Comparison of ENCODE assay signal across 17 cellular contexts in genomic region chr3:148036331-148036881, GRCh38.
A peak's percentile ranks its signal among the peaks of the same experiment; 100 is the strongest.
DNase-seq lines count a peak whose midpoint lies in the region; ATAC-seq and TF ChIP-seq lines count a peak whose summit lies in the region.
"Had no signal": no experiment of that assay in that cellular context is flagged by ENCODE, and none has a peak within 500 bp of the region (broad histone marks: within the 10 kb centered on the region; RNA-seq: fewer than 3 reads in every experiment).

No MANE protein-coding gene starts in this region.

- H3F3A ChIP-seq in SK-N-SH (replicated peaks; ENCODE audit: insufficient read depth) = peaks cover 7% of the 10 kb centered on the region

- TF ChIP-seq POLR2A in IMR-90 (IDR thresholded peaks at IDR 0.05; ENCODE audit: low read depth, low read length) = no peak

- H3K56ac ChIP-seq in IMR-90 (ENCODE audit: extremely low read depth, insufficient read depth, low read length) = no peak overlapping the region

- H4K91ac ChIP-seq in IMR-90 (ENCODE audit: insufficient read depth, low read depth, low read length) = no peak overlapping the region

- DNase-seq in IMR-90 (peak; percentile 36), SK-N-SH (no peak), fibroblast of peridontal ligament (ENCODE audit: extremely low read depth) (peak; percentile 29), renal cortical epithelial cell (ENCODE audit: low read depth) (peak; percentile 70), GM03348 (ENCODE audit: low spot score) (no peak), AG20443 (ENCODE audit: low spot score) (no peak), ascending aorta (ENCODE audit: low spot score in 2 of 2) (no peak)
- DNase-seq: activated CD4-positive, alpha-beta T cell treated with anti-CD3 and anti-CD28 coated beads, Interleukin-2, amount 50 U/mL, for 1 hour; activated naive CD8-positive, alpha-beta T cell treated with anti-CD3 and anti-CD28 coated beads, Interleukin-2, amount 10 ng/mL, durations not matched to agents 7 days and 5 days; naive B cell; NCI-H146; NCI-H446 treated with DMSO at 0.1 percent for 48 hours; stimulated activated naive CD8-positive, alpha-beta T cell treated with anti-CD3 and anti-CD28 coated beads, Interleukin-15, amount 100 ng/mL, for 72 hours had no signal

- H3K36me3 ChIP-seq in IMR-90 (ENCODE audit: control insufficient read depth, insufficient read depth, low read length) = no peaks in the 10 kb centered on the region
- H3K36me3 ChIP-seq in SK-N-SH (replicated peaks in 1 of 2; ENCODE audit: control insufficient read depth in 1 of 2, insufficient read depth in 2 of 2, low read length in 1 of 2) = no peaks in the 10 kb centered on the region
- H3K36me3 ChIP-seq in ascending aorta = no peaks in the 10 kb centered on the region
- H3K36me3 ChIP-seq: gastroesophageal sphincter had no signal

- no peak overlapping the region for H2BK15ac ChIP-seq in IMR-90 (ENCODE audit: low read depth, low read length)

- no peak overlapping the region for H2BK20ac ChIP-seq in IMR-90 (ENCODE audit: low read depth, low read length)

- H3K23ac ChIP-seq in IMR-90 (ENCODE audit: low read depth, low read length) = no peak overlapping the region

- no peak overlapping the region for H3K14ac ChIP-seq in IMR-90 (replicated peaks; ENCODE audit: low read depth, low read length)

- no peak overlapping the region for H4K5ac ChIP-seq in IMR-90 (ENCODE audit: low read depth, low read length)

- in situ Hi-C loops in IMR-90 (cut with MboI; ENCODE audit: low sequenced_read_pairs) = no loop called here

- H3K27me3 Mint-ChIP-seq in activated T-helper 17 cell treated with anti-CD3 and anti-CD28 coated beads, Interleukin-2, amount 50 U/mL, for 72 hours = no peaks in the 10 kb centered on the region
- H3K27me3 Mint-ChIP-seq: activated naive CD8-positive, alpha-beta T cell treated with anti-CD3 and anti-CD28 coated beads, Interleukin-2, amount 10 ng/mL, durations not matched to agents 7 days and 5 days; naive B cell; stimulated activated naive CD8-positive, alpha-beta T cell treated with anti-CD3 and anti-CD28 coated beads, Interleukin-15, amount 100 ng/mL, for 72 hours had no signal

- no peaks in the 10 kb centered on the region for H3K79me1 ChIP-seq in IMR-90 (ENCODE audit: low read depth in 1 of 2, low read length in 2 of 2)

- no peak for TF ChIP-seq EP300 in SK-N-SH (IDR thresholded peaks at IDR 0.05; ENCODE audit: borderline replicate concordance in 1 of 2, low read depth in 1 of 2, low read length in 1 of 2)

- no peaks in the 10 kb centered on the region for H3K9me2 ChIP-seq in SK-N-SH

- no peaks in the 10 kb centered on the region for H3K9me1 ChIP-seq in IMR-90 (ENCODE audit: insufficient read depth, low read length)

- H3K9ac ChIP-seq in IMR-90 (ENCODE audit: low read depth, low read length) (no peak overlapping the region), SK-N-SH (no peak overlapping the region)
- H3K9ac ChIP-seq: KMS-11 had no signal

- no peak overlapping the region for H3K27ac Mint-ChIP-seq in activated T-helper 17 cell treated with anti-CD3 and anti-CD28 coated beads, Interleukin-2, amount 50 U/mL, for 72 hours
- H3K27ac Mint-ChIP-seq: activated naive CD8-positive, alpha-beta T cell treated with anti-CD3 and anti-CD28 coated beads, Interleukin-2, amount 10 ng/mL, durations not matched to agents 7 days and 5 days; naive B cell; stimulated activated naive CD8-positive, alpha-beta T cell treated with anti-CD3 and anti-CD28 coated beads, Interleukin-15, amount 100 ng/mL, for 72 hours had no signal

- H3K9me3 ChIP-seq in IMR-90 (ENCODE audit: control insufficient read depth, insufficient read depth, low read length) (no peaks in the 10 kb centered on the region), SK-N-SH (no peaks in the 10 kb centered on the region), ascending aorta (no peaks in the 10 kb centered on the region)
- H3K9me3 ChIP-seq: gastroesophageal sphincter had no signal

- no peak overlapping the region for H3K27ac ChIP-seq in IMR-90 (ENCODE audit: insufficient read depth, low read length)
- peak overlapping the region in 1 of 2 experiments; percentile 61; a peak in 2 of 4 replicates for H3K27ac ChIP-seq in SK-N-SH (ENCODE audit: low read depth in 2 of 2, low read length in 1 of 2)
- H3K27ac ChIP-seq in ascending aorta = no peak overlapping the region
- H3K27ac ChIP-seq: gastroesophageal sphincter, HL-60, KMS-11 had no signal

- H3K4me3 ChIP-seq in IMR-90 (ENCODE audit: insufficient read depth, low read depth, low read length) (no peak overlapping the region), SK-N-SH (ENCODE audit: low read depth in 2 of 2, low read length in 1 of 2) (no peak overlapping the region), ascending aorta (no peak overlapping the region)
- H3K4me3 ChIP-seq: gastroesophageal sphincter had no signal

- intact Hi-C loops in IMR-90 (cut with micrococcal nuclease) = no loop called here
- intact Hi-C loops in ascending aorta (cut with DNase I) = no loop called here

- H3K4me2 ChIP-seq in IMR-90 (ENCODE audit: low read depth, low read length) = no peak overlapping the region
- no peak overlapping the region for H3K4me2 ChIP-seq in SK-N-SH
- H3K4me2 ChIP-seq: KMS-11 had no signal

- no peak for TF ChIP-seq CTCF in IMR-90 (conservative IDR thresholded peaks at IDR 0.05; ENCODE audit: low read depth, low read length)
- no peak for TF ChIP-seq CTCF in SK-N-SH (IDR thresholded peaks at IDR 0.05)
- no peak for TF ChIP-seq CTCF in ascending aorta (IDR thresholded peaks at IDR 0.05)

- ATAC-seq in IMR-90 (ENCODE audit: low read depth) = no peak
- no peak for ATAC-seq in activated T-helper 17 cell treated with anti-CD3 and anti-CD28 coated beads, Interleukin-2, amount 50 U/mL, for 72 hours (replicated peaks)
- ATAC-seq: gastroesophageal sphincter; stimulated activated naive CD8-positive, alpha-beta T cell treated with anti-CD3 and anti-CD28 coated beads, Interleukin-15, amount 100 ng/mL, for 72 hours had no signal

- peaks cover 3% of the 10 kb centered on the region for H3K9me3 Mint-ChIP-seq in activated T-helper 17 cell treated with anti-CD3 and anti-CD28 coated beads, Interleukin-2, amount 50 U/mL, for 72 hours
- H3K9me3 Mint-ChIP-seq: activated naive CD8-positive, alpha-beta T cell treated with anti-CD3 and anti-CD28 coated beads, Interleukin-2, amount 10 ng/mL, durations not matched to agents 7 days and 5 days had no signal

- no peak overlapping the region for H2BK120ac ChIP-seq in IMR-90 (ENCODE audit: low read depth, low read length)

- no peak overlapping the region for H3K4me3 Mint-ChIP-seq in activated T-helper 17 cell treated with anti-CD3 and anti-CD28 coated beads, Interleukin-2, amount 50 U/mL, for 72 hours
- H3K4me3 Mint-ChIP-seq: activated naive CD8-positive, alpha-beta T cell treated with anti-CD3 and anti-CD28 coated beads, Interleukin-2, amount 10 ng/mL, durations not matched to agents 7 days and 5 days; naive B cell; stimulated activated naive CD8-positive, alpha-beta T cell treated with anti-CD3 and anti-CD28 coated beads, Interleukin-15, amount 100 ng/mL, for 72 hours had no signal

- CTCF ChIA-PET in IMR-90 (lab: Yijun Ruan, JAX) = no interaction called here
- CTCF ChIA-PET in SK-N-SH (lab: Yijun Ruan, JAX) = no interaction called here

- H4K20me1 ChIP-seq in IMR-90 (ENCODE audit: insufficient read depth, low read length) (no peaks in the 10 kb centered on the region), SK-N-SH (ENCODE audit: insufficient read depth) (no peaks in the 10 kb centered on the region)

- no peak overlapping the region for H3K18ac ChIP-seq in IMR-90 (ENCODE audit: low read depth, low read length)

- H3K4me1 Mint-ChIP-seq in activated T-helper 17 cell treated with anti-CD3 and anti-CD28 coated beads, Interleukin-2, amount 50 U/mL, for 72 hours = no peaks in the 10 kb centered on the region
- H3K4me1 Mint-ChIP-seq: activated naive CD8-positive, alpha-beta T cell treated with anti-CD3 and anti-CD28 coated beads, Interleukin-2, amount 10 ng/mL, durations not matched to agents 7 days and 5 days; naive B cell; stimulated activated naive CD8-positive, alpha-beta T cell treated with anti-CD3 and anti-CD28 coated beads, Interleukin-15, amount 100 ng/mL, for 72 hours had no signal

- H2BK5ac ChIP-seq in IMR-90 (ENCODE audit: low read depth, low read length, poor library complexity, severe bottlenecking) = no peak overlapping the region

- BruUV-seq in IMR-90 (replicated peaks; lab: Mats Ljungman, UMichigan) = no TSS peak

- H3K27me3 ChIP-seq in IMR-90 (ENCODE audit: control insufficient read depth, insufficient read depth, low read length) = no peaks in the 10 kb centered on the region
- H3K27me3 ChIP-seq in SK-N-SH (ENCODE audit: insufficient read depth) = no peaks in the 10 kb centered on the region
- H3K27me3 ChIP-seq in ascending aorta = no peaks in the 10 kb centered on the region
- H3K27me3 ChIP-seq: gastroesophageal sphincter had no signal

- WGBS in IMR-90 (ENCODE audit: extremely low coverage in 2 of 2, insufficient read length in 1 of 2), 2 experiments = no CpG with 5 or more reads among the region's 5 CpGs
- WGBS in SK-N-SH (ENCODE audit: low lambda C conversion rate) = 50% methylated on average over 5 of the region's 5 CpGs

- no peak overlapping the region for H2AK5ac ChIP-seq in IMR-90 (ENCODE audit: low read depth, low read length)

- no peaks in the 10 kb centered on the region for H3K79me2 ChIP-seq in SK-N-SH (ENCODE audit: insufficient read depth)

- H4K8ac ChIP-seq in IMR-90 (ENCODE audit: low read depth in 2 of 2, low read length in 2 of 2) = no peak overlapping the region

- TF ChIP-seq RAD21 in IMR-90 (IDR thresholded peaks at IDR 0.05; ENCODE audit: low read length) (no peak), SK-N-SH (IDR thresholded peaks at IDR 0.05; ENCODE audit: low read length) (no peak)

- dilution Hi-C loops in IMR-90 (cut with HindIII; ENCODE audit: low sequenced_read_pairs, unreplicated experiment) = no loop called here

- H2AK9ac ChIP-seq in IMR-90 (replicated peaks; ENCODE audit: low read depth, low read length, poor library complexity) = no peak overlapping the region

- POLR2A ChIA-PET in IMR-90 (lab: Charles Lee; ENCODE audit: unreplicated experiment) (no interaction called here), SK-N-SH (lab: Yijun Ruan, JAX) (no interaction called here)

- H3K4me1 ChIP-seq in IMR-90 (ENCODE audit: control insufficient read depth, insufficient read depth, low read length) (no peaks in the 10 kb centered on the region), SK-N-SH (ENCODE audit: control insufficient read depth in 1 of 2, insufficient read depth in 2 of 2, low read depth in 1 of 2, low read length in 1 of 2) (peaks cover 0 to 12% of the 10 kb centered on the region in 2 experiments; a peak in 1 of 4 replicates), ascending aorta (no peaks in the 10 kb centered on the region)
- H3K4me1 ChIP-seq: gastroesophageal sphincter had no signal

- no peak overlapping the region for H2AFZ ChIP-seq in IMR-90 (replicated peaks; ENCODE audit: low read length, poor library complexity)
- H2AFZ ChIP-seq in SK-N-SH (ENCODE audit: low read depth) = peak overlapping the region; percentile 67

- H3K4ac ChIP-seq in IMR-90 (ENCODE audit: low read depth, low read length) = no peak overlapping the region

- H3K36me3 Mint-ChIP-seq in activated T-helper 17 cell treated with anti-CD3 and anti-CD28 coated beads, Interleukin-2, amount 50 U/mL, for 72 hours (ENCODE audit: low read depth) = no peaks in the 10 kb centered on the region
- H3K36me3 Mint-ChIP-seq: activated naive CD8-positive, alpha-beta T cell treated with anti-CD3 and anti-CD28 coated beads, Interleukin-2, amount 10 ng/mL, durations not matched to agents 7 days and 5 days; naive B cell had no signal

TF ChIP-seq in SK-N-SH, 30 proteins besides CTCF, POLR2A, EP300 and RAD21 (continues in another document):
- TF ChIP-seq TCF12 (IDR thresholded peaks at IDR 0.05) = peak; percentile 33

Comparison
In these comparisons a context has a peak if more than half of its experiments do, and no peak if none do; other contexts are left out.
1. DNase-seq: peak in IMR-90 (single experiment), fibroblast of peridontal ligament (single experiment) and renal cortical epithelial cell (single experiment); none in SK-N-SH (single experiment), GM03348 (single experiment), AG20443 (single experiment) and ascending aorta (0 of 2).